In the genomic region with DNA sequence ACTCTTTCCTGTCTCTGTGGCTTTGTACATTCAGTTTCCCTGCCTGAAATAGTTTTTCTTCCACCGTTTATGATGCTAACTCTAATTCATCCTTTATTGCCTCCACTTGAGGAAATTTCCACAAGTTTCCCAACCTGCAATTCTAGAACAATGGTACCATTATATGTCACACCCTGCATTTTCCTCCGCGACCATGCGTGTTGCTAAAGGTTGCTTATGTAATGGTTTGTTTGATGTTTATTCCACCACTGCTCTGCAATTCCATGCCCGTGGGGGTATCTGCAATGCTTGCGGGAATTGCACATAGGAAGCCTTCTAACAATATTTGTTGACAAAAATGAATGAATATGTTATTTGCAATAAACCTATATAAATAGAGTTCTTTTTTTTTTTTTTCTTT, we compare ENCODE assay signal across 24 cellular contexts.
"Had no signal": no experiment of that assay in that cellular context is flagged by ENCODE, and none has a peak within 500 bp of the region (broad histone marks: within the 10 kb centered on the region; RNA-seq: fewer than 3 reads in every experiment).

No MANE protein-coding gene starts in this region.

- H3K4me3 ChIP-seq: ascending aorta, heart right ventricle, left lung, lower lobe of right lung, spleen, tibial nerve had no signal

- H3K27ac ChIP-seq: ascending aorta, heart right ventricle, left lung, lower lobe of right lung, spleen, tibial nerve, VCaP had no signal

- H3K27me3 ChIP-seq: ascending aorta, heart right ventricle, left lung, spleen, tibial nerve had no signal

- FAIRE-seq: TTC549, urothelium cell line had no signal

- H3K9me3 ChIP-seq: ascending aorta, heart right ventricle, left lung, lower lobe of right lung, spleen, tibial nerve had no signal

- DNase-seq: activated CD4-positive, alpha-beta memory T cell treated with anti-CD3 and anti-CD28 coated beads for 36 hours; activated CD4-positive, alpha-beta T cell treated with anti-CD3 and anti-CD28 coated beads, Interleukin-2, amount 10 ng/mL, durations not matched to agents 24 days and 14 days; activated CD8-positive, alpha-beta memory T cell treated with anti-CD3 and anti-CD28 coated beads, Interleukin-2, amount 50 U/mL, for 4 hours; activated gamma-delta T cell; activated naive CD4-positive, alpha-beta T cell treated with anti-CD3 and anti-CD28 coated beads, Interleukin-2, amount 10 ng/mL, durations not matched to agents 7 days and 5 days; activated naive CD8-positive, alpha-beta T cell treated with anti-CD3 and anti-CD28 coated beads, Interleukin-2, amount 10 ng/mL, durations not matched to agents 7 days and 5 days; activated T-cell treated with anti-CD3 and anti-CD28 coated beads, Interleukin-2, amount 50 U/mL, for 1 hour; cortex of kidney; effector memory CD8-positive, alpha-beta T cell; heart right ventricle; left lung; lower lobe of right lung; mesendoderm; posterior cingulate gyrus; right cardiac atrium; spleen; stimulated activated naive CD4-positive, alpha-beta T cell treated with Interleukin-2 at 50 U/mL for 16 hours had no signal

- H3K36me3 ChIP-seq: ascending aorta, heart right ventricle, left lung, lower lobe of right lung, spleen, tibial nerve had no signal

- H3K4me1 ChIP-seq: ascending aorta, left lung, lower lobe of right lung, spleen, tibial nerve had no signal

- ATAC-seq: activated CD4-positive, CD25-positive, alpha-beta regulatory T cell treated with anti-CD3 and anti-CD28 coated beads, Interleukin-2, amount 50 U/mL, for 24 hours; effector memory CD8-positive, alpha-beta T cell; heart right ventricle; left lung; lower lobe of right lung; natural killer cell treated with Interleukin-12 subunit alpha and Interleukin-12 subunit beta and Interleukin-15 and Interleukin-18, amount 100 ng/mL, for 72 hours; right cardiac atrium had no signal
